ENCODE assay signal across 11 cellular contexts in genomic region chr2:24342110-24342910, GRCh38. TPM values are rescaled to one million over a fixed set of nuclear protein-coding genes. Genes with fewer than 3 reads are reported as not detected.
DNase-seq lines count a peak whose midpoint lies in the region; ATAC-seq and TF ChIP-seq lines count a peak whose summit lies in the region.
"Had no signal": no experiment of that assay in that cellular context is flagged by ENCODE, and none has a peak within 500 bp of the region (broad histone marks: within the 10 kb centered on the region; RNA-seq: fewer than 3 reads in every experiment).

No MANE protein-coding gene starts in this region.

- CTCF ChIA-PET in CD8-positive, alpha-beta memory T cell (lab: Charles Lee): no interaction called here

- WGBS in lower leg skin, 2 donors: 89 to 92% methylated on average over 9 of the region's 9 CpGs

- peaks cover 4% of the 10 kb centered on the region for H3K36me3 ChIP-seq in CD8-positive, alpha-beta memory T cell (ENCODE audit: insufficient read depth, low read length)
- H3K36me3 ChIP-seq: cardiac muscle cell, upper lobe of right lung had no signal

- no peak for TF ChIP-seq CTCF in lower leg skin (IDR thresholded peaks at IDR 0.05)

- no peaks in the 10 kb centered on the region for H3K9me3 Mint-ChIP-seq in CD8-positive, alpha-beta memory T cell

- no peak for TF ChIP-seq POLR2A in lower leg skin (IDR thresholded peaks at IDR 0.05)

- H3K9me3 ChIP-seq in CD8-positive, alpha-beta memory T cell (ENCODE audit: low read length): no peaks in the 10 kb centered on the region
- H3K9me3 ChIP-seq: upper lobe of right lung had no signal

- peaks cover 83 to 93% (median 92%) of the 10 kb centered on the region in 3 donors for H3K4me1 Mint-ChIP-seq in CD8-positive, alpha-beta memory T cell

- no peak overlapping the region for H3K27ac ChIP-seq in CD8-positive, alpha-beta memory T cell (ENCODE audit: low read depth, low read length)
- H3K27ac ChIP-seq: cardiac muscle cell, upper lobe of right lung, VCaP had no signal

- H3K4me3 Mint-ChIP-seq in CD8-positive, alpha-beta memory T cell: peak overlapping the region in 1 of 7 donors; percentile 36

- no peaks in the 10 kb centered on the region for H3K27me3 ChIP-seq in CD8-positive, alpha-beta memory T cell (ENCODE audit: insufficient read depth, low read length, poor library complexity, severe bottlenecking)
- H3K27me3 ChIP-seq: cardiac muscle cell, upper lobe of right lung had no signal

- ATAC-seq in GM19397 (IDR thresholded peaks at IDR 0.05; ENCODE audit: unreplicated experiment) (peak; percentile 51), HG03439 (IDR thresholded peaks at IDR 0.05; ENCODE audit: unreplicated experiment) (peak; percentile 52)
- ATAC-seq: upper lobe of right lung had no signal

- H3K27me3 Mint-ChIP-seq in CD8-positive, alpha-beta memory T cell: no peaks in the 10 kb centered on the region

- peaks cover 0 to 6% (median 3%) of the 10 kb centered on the region in 3 donors for H3K36me3 Mint-ChIP-seq in CD8-positive, alpha-beta memory T cell

- intact Hi-C loops in lower leg skin (cut with DNase I; ENCODE audit: low total_unique reads): no loop called here

- POLR2A ChIA-PET in CD8-positive, alpha-beta memory T cell (lab: Charles Lee): no interaction called here

- H3K27ac Mint-ChIP-seq in CD8-positive, alpha-beta memory T cell: peak overlapping the region in 6 of 8 donors; percentile 14 to 82 (median 56)

- H3K4me1 ChIP-seq in CD8-positive, alpha-beta memory T cell (ENCODE audit: insufficient read depth, low read length): peaks cover 43% of the 10 kb centered on the region

- no peak for DNase-seq in CD8-positive, alpha-beta memory T cell
- DNase-seq in fibroblast of gingiva (ENCODE audit: low read depth): peak; percentile 18
- DNase-seq in NCI-H2029 treated with DMSO at 0.1 percent for 48 hours (lab: John Stamatoyannopoulos, UW): no peak
- no peak for DNase-seq in lower leg skin (ENCODE audit: low spot score in 2 of 2)
- no peak for DNase-seq in NCI-H128 (lab: John Stamatoyannopoulos, UW; ENCODE audit: unreplicated experiment)
- no peak for DNase-seq in effector CD4-positive, alpha-beta T cell
- DNase-seq: upper lobe of right lung had no signal

- no peak overlapping the region for H3K4me3 ChIP-seq in CD8-positive, alpha-beta memory T cell (ENCODE audit: low read length)
- no peak overlapping the region for H3K4me3 ChIP-seq in lower leg skin (ENCODE audit: low read depth, poor library complexity, severe bottlenecking)
- H3K4me3 ChIP-seq: cardiac muscle cell, upper lobe of right lung had no signal

RNA-seq across cellular contexts. Expression of gene ITSN2, which starts 18.0 kb away (rescaled TPM):
- 10 to 100 TPM; 71.2 to 76.1 TPM for total RNA-seq in CD8-positive, alpha-beta memory T cell
- polyA plus RNA-seq in CD8-positive, alpha-beta memory T cell: 76.7 TPM
- total RNA-seq in lower leg skin: 10 to 100 TPM; 58.1 to 68.4 (median 65.8) TPM
